8 cellular contexts compared by ENCODE assay signal in genomic region chr4:152696764-152697250, GRCh38. TPM values are rescaled to one million over a fixed set of nuclear protein-coding genes. Genes with fewer than 3 reads are reported as not detected.
DNase-seq lines count a peak whose midpoint lies in the region; ATAC-seq lines count a peak whose summit lies in the region.

No MANE protein-coding gene starts in this region.

- peak overlapping the region; percentile 11 for H3K4me3 Mint-ChIP-seq in activated CD4-positive, alpha-beta memory T cell treated with anti-CD3 and anti-CD28 coated beads, Interleukin-2, amount 10 ng/mL, durations not matched to agents 7 days and 5 days

- CTCF ChIA-PET in activated CD4-positive, alpha-beta memory T cell treated with anti-CD3 and anti-CD28 coated beads, Interleukin-2, amount 10 ng/mL, durations not matched to agents 7 days and 5 days (lab: Charles Lee): no interaction called here

- no peaks in the 10 kb centered on the region for H3K27me3 Mint-ChIP-seq in activated CD4-positive, alpha-beta memory T cell treated with anti-CD3 and anti-CD28 coated beads, Interleukin-2, amount 10 ng/mL, durations not matched to agents 7 days and 5 days

- peak overlapping the region; percentile 77 for H3K27ac Mint-ChIP-seq in activated CD4-positive, alpha-beta memory T cell treated with anti-CD3 and anti-CD28 coated beads, Interleukin-2, amount 10 ng/mL, durations not matched to agents 7 days and 5 days

- peaks cover 4% of the 10 kb centered on the region for H3K36me3 Mint-ChIP-seq in activated CD4-positive, alpha-beta memory T cell treated with anti-CD3 and anti-CD28 coated beads, Interleukin-2, amount 10 ng/mL, durations not matched to agents 7 days and 5 days (ENCODE audit: low read depth)

- peaks cover 29% of the 10 kb centered on the region for H3K4me1 Mint-ChIP-seq in activated CD4-positive, alpha-beta memory T cell treated with anti-CD3 and anti-CD28 coated beads, Interleukin-2, amount 10 ng/mL, durations not matched to agents 7 days and 5 days

- H3K9me3 Mint-ChIP-seq in activated CD4-positive, alpha-beta memory T cell treated with anti-CD3 and anti-CD28 coated beads, Interleukin-2, amount 10 ng/mL, durations not matched to agents 7 days and 5 days: peaks cover 4% of the 10 kb centered on the region

- ATAC-seq in GM19438 (IDR thresholded peaks at IDR 0.05; ENCODE audit: low read depth, unreplicated experiment): peak; percentile 98
- peak; percentile 98 for ATAC-seq in HG03442 (IDR thresholded peaks at IDR 0.05; ENCODE audit: unreplicated experiment)

- DNase-seq in AML-193 (lab: John Stamatoyannopoulos, UW): peak; percentile 29 to 48
- peak; percentile 83 for DNase-seq in activated CD4-positive, alpha-beta memory T cell treated with anti-CD3 and anti-CD28 coated beads, Interleukin-2, amount 10 ng/mL, durations not matched to agents 7 days and 5 days
- peak; percentile 54 for DNase-seq in germinal center (ENCODE audit: low spot score)
- peak; percentile 7 for DNase-seq in stimulated activated CD8-positive, alpha-beta memory T cell treated with anti-CD3 and anti-CD28 coated beads, Interleukin-4, amount 100 ng/mL, for 24 hours (ENCODE audit: low read depth)
- DNase-seq in NCI-H1048 (lab: John Stamatoyannopoulos, UW): no peak
- DNase-seq in hepatic stellate cell (ENCODE audit: low spot score): no peak

- POLR2A ChIA-PET in activated CD4-positive, alpha-beta memory T cell treated with anti-CD3 and anti-CD28 coated beads, Interleukin-2, amount 10 ng/mL, durations not matched to agents 7 days and 5 days (lab: Charles Lee): no interaction called here

RNA-seq across cellular contexts. Expression of gene TMEM154, which starts 17.0 kb away (rescaled TPM):
- total RNA-seq in activated CD4-positive, alpha-beta memory T cell treated with anti-CD3 and anti-CD28 coated beads, Interleukin-2, amount 10 ng/mL, durations not matched to agents 7 days and 5 days: 10 to 100 TPM; 47.1 to 50.0 TPM

Comparison
In these comparisons a context has a peak if more than half of its experiments do, and no peak if none do; other contexts are left out.
1. DNase-seq: peak in AML-193 (2 of 2), activated CD4-positive, alpha-beta memory T cell treated with anti-CD3 and anti-CD28 coated beads, Interleukin-2, amount 10 ng/mL, durations not matched to agents 7 days and 5 days (single experiment), germinal center (single experiment) and stimulated activated CD8-positive, alpha-beta memory T cell treated with anti-CD3 and anti-CD28 coated beads, Interleukin-4, amount 100 ng/mL, for 24 hours (single experiment); none in NCI-H1048 (single experiment) and hepatic stellate cell (single experiment).